34 cellular contexts compared by ENCODE assay signal in genomic region chr3:180720012-180720411, GRCh38. TPM values are rescaled to one million over a fixed set of nuclear protein-coding genes. Genes with fewer than 3 reads are reported as not detected.
"Had no signal": no experiment of that assay in that cellular context is flagged by ENCODE, and none has a peak within 500 bp of the region (broad histone marks: within the 10 kb centered on the region; RNA-seq: fewer than 3 reads in every experiment).

No MANE protein-coding gene starts in this region.

- H3K4me1 ChIP-seq: ascending aorta had no signal

- ATAC-seq: activated CD4-positive, alpha-beta T cell treated with anti-CD3 and anti-CD28 coated beads for 36 hours; activated CD4-positive, CD25-positive, alpha-beta regulatory T cell treated with anti-CD3 and anti-CD28 coated beads, Interleukin-2, amount 50 U/mL, for 24 hours; activated CD8-positive, alpha-beta memory T cell treated with anti-CD3 and anti-CD28 coated beads, Interleukin-2, amount 10 ng/mL, durations not matched to agents 7 days and 5 days; activated CD8-positive, alpha-beta T cell treated with anti-CD3 and anti-CD28 coated beads, Interleukin-2, amount 10 ng/mL, durations not matched to agents 7 days and 5 days; activated naive CD8-positive, alpha-beta T cell treated with anti-CD3 and anti-CD28 coated beads, Interleukin-2, amount 50 U/mL, for 24 hours; WTC11 had no signal

- H3K4me3 ChIP-seq: ascending aorta, cardiac muscle cell had no signal

- H3K36me3 ChIP-seq: ascending aorta, cardiac muscle cell had no signal

- H3K27me3 ChIP-seq: ascending aorta, cardiac muscle cell had no signal

- H3K9me3 ChIP-seq: ascending aorta had no signal

- FAIRE-seq: bronchial epithelial cell, TTC549 had no signal

- H3K27ac ChIP-seq: ascending aorta, cardiac muscle cell, VCaP had no signal

- DNase-seq: activated CD4-positive, alpha-beta memory T cell treated with anti-CD3 and anti-CD28 coated beads, Interleukin-2, amount 10 ng/mL, durations not matched to agents 7 days and 5 days; activated CD4-positive, alpha-beta T cell treated with anti-CD3 and anti-CD28 coated beads for 1 hour; activated CD4-positive, alpha-beta T cell treated with anti-CD3 and anti-CD28 coated beads for 36 hours; activated CD4-positive, alpha-beta T cell treated with anti-CD3 and anti-CD28 coated beads for 48 hours; activated CD4-positive, alpha-beta T cell treated with anti-CD3 and anti-CD28 coated beads, Interleukin-2, amount 10 ng/mL, durations not matched to agents 7 days and 5 days; activated CD4-positive, alpha-beta T cell treated with anti-CD3 and anti-CD28 coated beads, Interleukin-2, amount 50 U/mL, for 48 hours; activated CD4-positive, CD25-positive, alpha-beta regulatory T cell; activated CD8-positive, alpha-beta memory T cell treated with anti-CD3 and anti-CD28 coated beads for 24 hours; activated CD8-positive, alpha-beta memory T cell treated with anti-CD3 and anti-CD28 coated beads, Interleukin-2, amount 10 ng/mL, durations not matched to agents 7 days and 5 days; activated CD8-positive, alpha-beta memory T cell treated with anti-CD3 and anti-CD28 coated beads, Interleukin-2, amount 50 U/mL, for 48 hours; activated CD8-positive, alpha-beta T cell treated with anti-CD3 and anti-CD28 coated beads, Interleukin-2, amount 10 ng/mL, durations not matched to agents 7 days and 5 days; activated effector memory CD4-positive, alpha-beta T cell treated with Interleukin-2 at 50 U/mL for 16 hours; activated gamma-delta T cell; activated naive CD4-positive, alpha-beta T cell treated with anti-CD3 and anti-CD28 coated beads, Interleukin-2, amount 10 ng/mL, durations not matched to agents 7 days and 5 days; activated naive CD4-positive, alpha-beta T cell treated with Interleukin-2 at 50 U/mL for 16 hours; activated naive CD8-positive, alpha-beta T cell treated with anti-CD3 and anti-CD28 coated beads, Interleukin-2, amount 10 ng/mL, durations not matched to agents 7 days and 5 days; activated naive CD8-positive, alpha-beta T cell treated with anti-CD3 and anti-CD28 coated beads, Interleukin-2, amount 50 U/mL, for 24 hours; activated T-cell treated with anti-CD3 and anti-CD28 coated beads, Interleukin-2, amount 50 U/mL, for 24 hours; activated T-cell treated with anti-CD3 and anti-CD28 coated beads, Interleukin-2, amount 50 U/mL, for 48 hours; amygdala; anterior cingulate cortex; caudate nucleus; cerebellar nuclear complex; T-helper 2 cell; T-helper 9 cell had no signal

RNA-seq across cellular contexts. Expression of gene CCDC39, which starts 40.7 kb away (rescaled TPM):
- total RNA-seq: activated CD4-positive, alpha-beta memory T cell treated with anti-CD3 and anti-CD28 coated beads, Interleukin-2, amount 10 ng/mL, durations not matched to agents 7 days and 5 days; activated CD4-positive, alpha-beta T cell treated with anti-CD3 and anti-CD28 coated beads for 36 hours; activated CD4-positive, alpha-beta T cell treated with anti-CD3 and anti-CD28 coated beads, Interleukin-2, amount 10 ng/mL, durations not matched to agents 7 days and 5 days; activated CD8-positive, alpha-beta memory T cell treated with anti-CD3 and anti-CD28 coated beads, Interleukin-2, amount 10 ng/mL, durations not matched to agents 7 days and 5 days; activated CD8-positive, alpha-beta T cell treated with anti-CD3 and anti-CD28 coated beads, Interleukin-2, amount 10 ng/mL, durations not matched to agents 7 days and 5 days; activated naive CD8-positive, alpha-beta T cell treated with anti-CD3 and anti-CD28 coated beads, Interleukin-2, amount 10 ng/mL, durations not matched to agents 7 days and 5 days; activated T-helper 2 cell treated with anti-CD3 and anti-CD28 coated beads, Interferon-gamma antibody, Interleukin-2, Interleukin-4, amounts not matched to agents 10 μg/mL and 5 μg/mL and 100 μg/mL, durations not matched to agents 14 hours and 24 hours and 36 hours; ascending aorta; bronchial epithelial cell; cardiac muscle cell; chondrocyte; WTC11 had no signal
- polyA plus RNA-seq: cardiac muscle cell had no signal
